9 cellular contexts compared by ENCODE assay signal in genomic region chr13:29613101-29613500, GRCh38.
"Had no signal": no experiment of that assay in that cellular context is flagged by ENCODE, and none has a peak within 500 bp of the region (broad histone marks: within the 10 kb centered on the region; RNA-seq: fewer than 3 reads in every experiment).

No MANE protein-coding gene starts in this region.

- ATAC-seq: GM23338, HCT116 had no signal

- H3K27ac Mint-ChIP-seq: GM23338, H9, HFFc6 had no signal

- DNase-seq: GM23248, GOT3, H7, H9, HCEC 1CT, HFFc6 had no signal

- H3K9ac ChIP-seq: GM23248 had no signal

- H3K36me3 ChIP-seq: HAP-1 had no signal

- H3K4me2 ChIP-seq: GM23338 had no signal

- H3K27ac ChIP-seq: GM23248 had no signal

- H3K4me3 Mint-ChIP-seq: GM23338, H9, HFFc6 had no signal

- H3K4me1 ChIP-seq: HAP-1 had no signal

- H2AFZ ChIP-seq: GM23248, GM23338 had no signal

- H3K4me1 Mint-ChIP-seq: GM23338, H9 had no signal

- H3K4me3 ChIP-seq: GM23248, GM23338, HAP-1 had no signal

- H3K9me3 ChIP-seq: HAP-1 had no signal
